15 cellular contexts compared by ENCODE assay signal in the genomic region with DNA sequence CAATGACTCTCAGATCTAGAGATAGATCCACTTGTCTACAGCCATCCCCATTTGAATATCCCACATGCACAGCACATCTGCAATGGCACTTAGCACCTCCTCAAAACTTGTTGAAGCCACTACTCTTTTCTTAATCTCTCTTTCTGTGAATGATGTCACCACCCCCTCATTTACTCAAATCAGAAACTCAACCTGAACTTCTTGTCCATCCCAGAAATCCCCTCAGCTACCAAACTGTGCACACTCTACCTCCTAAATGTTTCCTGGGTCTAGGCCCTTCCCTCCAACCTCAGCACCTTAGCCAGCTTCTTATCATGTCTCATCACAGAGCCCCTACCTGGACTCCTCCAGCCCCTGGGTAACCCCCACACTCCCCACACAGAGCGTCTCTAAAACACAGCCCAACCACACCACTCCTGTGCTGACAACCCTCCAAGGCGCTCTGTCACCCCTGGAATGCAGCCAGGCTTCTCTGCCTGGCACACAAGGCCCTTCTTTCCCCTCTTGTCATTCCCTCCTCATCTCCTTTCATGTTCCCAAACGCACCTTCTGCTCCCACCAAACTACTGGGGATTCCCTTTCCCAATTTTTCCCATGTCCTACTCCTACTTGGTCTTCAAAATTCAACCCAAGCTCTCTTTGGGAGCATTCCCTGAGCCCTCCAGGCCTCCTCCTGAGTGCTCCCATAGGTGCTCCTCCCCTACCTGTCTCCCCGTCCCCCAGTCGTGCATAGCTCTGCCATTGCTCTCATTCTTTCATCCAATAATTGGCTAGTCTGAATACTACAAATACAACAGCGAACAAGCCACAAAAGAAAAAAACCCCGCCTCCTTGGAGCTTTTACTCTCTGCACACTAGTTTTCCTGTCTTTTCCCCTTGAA. TPM values are rescaled to one million over a fixed set of nuclear protein-coding genes. Genes with fewer than 3 reads are reported as not detected.
A peak's percentile ranks its signal among the peaks of the same experiment; 100 is the strongest.
DNase-seq lines count a peak whose midpoint lies in the region; ATAC-seq and TF ChIP-seq lines count a peak whose summit lies in the region.
"Had no signal": no experiment of that assay in that cellular context is flagged by ENCODE, and none has a peak within 500 bp of the region (broad histone marks: within the 10 kb centered on the region; RNA-seq: fewer than 3 reads in every experiment).

No MANE protein-coding gene starts in this region.

- no peaks in the 10 kb centered on the region for H3K4me1 ChIP-seq in HEK293 (ENCODE audit: control insufficient read depth, insufficient read depth, low read length)
- peaks cover 4 to 11% of the 10 kb centered on the region in 2 experiments for H3K4me1 ChIP-seq in trophoblast cell (ENCODE audit: control insufficient read depth in 1 of 2, insufficient read depth in 2 of 2, low read length in 2 of 2)

- no peak overlapping the region for H3K4me2 ChIP-seq in trophoblast cell (ENCODE audit: low read length)
- H3K4me2 ChIP-seq: neural progenitor cell had no signal

- TF ChIP-seq CTCF in AG04450 (IDR thresholded peaks at IDR 0.05; ENCODE audit: low read depth, low read length) = no peak
- TF ChIP-seq CTCF in HEK293 (tag by site-specific recombination; IDR thresholded peaks at IDR 0.05) = no peak
- no peak for TF ChIP-seq CTCF in type B pancreatic cell (conservative IDR thresholded peaks at IDR 0.05)

- H3K9me3 Mint-ChIP-seq in type B pancreatic cell = no peaks in the 10 kb centered on the region
- H3K9me3 Mint-ChIP-seq: neural progenitor cell had no signal

- H3K4me3 ChIP-seq in AG04450 (ENCODE audit: low read depth, low read length) (no peak overlapping the region), HEK293 (ENCODE audit: low read depth, low read length) (no peak overlapping the region), trophoblast cell (ENCODE audit: low read depth, low read length) (no peak overlapping the region)
- H3K4me3 ChIP-seq: neural progenitor cell, skin epidermis had no signal

- H3K4me1 Mint-ChIP-seq in type B pancreatic cell (ENCODE audit: unreplicated experiment) = peaks cover 27% of the 10 kb centered on the region

- no peak overlapping the region for H3K14ac ChIP-seq in trophoblast cell (ENCODE audit: low read length)

- peak overlapping the region; percentile 3 for H3K27ac ChIP-seq in AG04450 (ENCODE audit: low read depth, low read length)
- H3K27ac ChIP-seq in HEK293 (ENCODE audit: extremely low read depth, low read depth, low read length) = no peak overlapping the region
- H3K27ac ChIP-seq in trophoblast cell (ENCODE audit: low read depth, low read length) = no peak overlapping the region
- H3K27ac ChIP-seq: HL-60, neural progenitor cell, skin epidermis, WERI-Rb-1 had no signal

- no peak overlapping the region for H3K9ac ChIP-seq in trophoblast cell (ENCODE audit: low read length)
- H3K9ac ChIP-seq: neural progenitor cell had no signal

- H3K79me2 ChIP-seq in trophoblast cell (ENCODE audit: control insufficient read depth, insufficient read depth, low read length, poor library complexity) = no peaks in the 10 kb centered on the region

- no peak overlapping the region for H3K4ac ChIP-seq in trophoblast cell (ENCODE audit: low read depth, low read length)

- DNase-seq in AG04450 (ENCODE audit: low read depth, low spot score) (no peak), SW480 (ENCODE audit: low spot score) (no peak), type B pancreatic cell (ENCODE audit: extremely low spot score, unreplicated experiment) (no peak), trophoblast cell (no peak)
- DNase-seq: activated naive CD4-positive, alpha-beta T cell treated with Interleukin-2 at 50 U/mL for 16 hours; C1 segment of cervical spinal cord; NCI-H524; WERI-Rb-1 had no signal

- ATAC-seq in GM18505 (IDR thresholded peaks at IDR 0.05; ENCODE audit: unreplicated experiment) (peak; percentile 41), HG03565 (IDR thresholded peaks at IDR 0.05; ENCODE audit: unreplicated experiment) (peak; percentile 35), HG03097 (IDR thresholded peaks at IDR 0.05; ENCODE audit: low FRiP score, unreplicated experiment) (no peak)

- H3K27ac Mint-ChIP-seq in type B pancreatic cell = no peak overlapping the region
- H3K27ac Mint-ChIP-seq: neural progenitor cell had no signal

- no peak overlapping the region for H4K8ac ChIP-seq in trophoblast cell (ENCODE audit: low read depth, low read length)

- no peak overlapping the region for H3K18ac ChIP-seq in trophoblast cell (ENCODE audit: low read length)

- no peak overlapping the region for H2AFZ ChIP-seq in trophoblast cell (ENCODE audit: insufficient read depth, low read length, poor library complexity)
- H2AFZ ChIP-seq: neural progenitor cell had no signal

- no peaks in the 10 kb centered on the region for H3K9me3 ChIP-seq in AG04450 (ENCODE audit: control insufficient read depth, insufficient read depth, low read length)
- no peaks in the 10 kb centered on the region for H3K9me3 ChIP-seq in HEK293 (ENCODE audit: control insufficient read depth, insufficient read depth, low read depth, low read length)
- no peaks in the 10 kb centered on the region for H3K9me3 ChIP-seq in trophoblast cell (ENCODE audit: insufficient read depth, low read depth, low read length)

- no peak overlapping the region for H4K12ac ChIP-seq in trophoblast cell (ENCODE audit: low read depth, low read length)

- no peak overlapping the region for H2BK12ac ChIP-seq in trophoblast cell (ENCODE audit: low read length)

- no peak overlapping the region for H2BK120ac ChIP-seq in trophoblast cell (ENCODE audit: insufficient read depth, low read length, poor library complexity)

- no peak overlapping the region for H2AK5ac ChIP-seq in trophoblast cell (ENCODE audit: low read length)

- H3K23ac ChIP-seq in trophoblast cell (ENCODE audit: low read length) = no peak overlapping the region

- CTCF ChIA-PET in AG04450 (lab: Charles Lee) (interaction anchor here (0.6 to 1.8 kb wide), 3 partner anchors 32 to 123 kb away, joined by 3 to 6 read pairs (median 3); no protein-coding TSS in a partner anchor), HEK293 (lab: Yijun Ruan, JAX) (interaction anchor here (0.6 to 1.2 kb wide), 2 partner anchors 261 to 318 kb away, joined by 3 to 4 read pairs; no protein-coding TSS in a partner anchor)

- peaks cover 3% of the 10 kb centered on the region for H3K79me1 ChIP-seq in trophoblast cell (ENCODE audit: low read length)

- no peak overlapping the region for H3K4me3 Mint-ChIP-seq in type B pancreatic cell
- H3K4me3 Mint-ChIP-seq: neural progenitor cell had no signal

- H4K91ac ChIP-seq in trophoblast cell (ENCODE audit: low read depth, low read length) = no peak overlapping the region

- no peaks in the 10 kb centered on the region for H3K27me3 ChIP-seq in AG04450 (ENCODE audit: control insufficient read depth, insufficient read depth, low read length)
- H3K27me3 ChIP-seq in trophoblast cell (ENCODE audit: insufficient read depth, low read length) = no peaks in the 10 kb centered on the region
- H3K27me3 ChIP-seq: neural progenitor cell had no signal

- TF ChIP-seq POLR2A in GM18505 (IDR thresholded peaks at IDR 0.05; ENCODE audit: borderline replicate concordance, extremely low read depth, insufficient read depth, insufficient read length) = no peak

- POLR2A ChIA-PET in AG04450 (lab: Yijun Ruan, JAX) (no interaction called here), HEK293 (lab: Yijun Ruan, JAX) (no interaction called here)

- H3K27me3 Mint-ChIP-seq in type B pancreatic cell = no peaks in the 10 kb centered on the region

- no peaks in the 10 kb centered on the region for H3K36me3 Mint-ChIP-seq in type B pancreatic cell
- H3K36me3 Mint-ChIP-seq: neural progenitor cell had no signal

- H2BK5ac ChIP-seq in trophoblast cell (ENCODE audit: low read depth, low read length, poor library complexity) = no peak overlapping the region

- no CpG with 5 or more reads among the region's 7 CpGs for WGBS in trophoblast cell (ENCODE audit: extremely low coverage, insufficient coverage, insufficient read length)

- H3K36me3 ChIP-seq in HEK293 (ENCODE audit: control insufficient read depth in 2 of 2, insufficient read depth in 1 of 2, low read length in 2 of 2) (no peaks in the 10 kb centered on the region), trophoblast cell (ENCODE audit: control insufficient read depth in 1 of 2, insufficient read depth in 2 of 2, low read length in 2 of 2) (no peaks in the 10 kb centered on the region)
- H3K36me3 ChIP-seq: neural progenitor cell, WERI-Rb-1 had no signal

TF ChIP-seq in HEK293, 187 proteins besides CTCF, POLR2A, EP300 and RAD21 (continues in another document):
- TF ChIP-seq ZNF529 (tag by site-specific recombination; IDR thresholded peaks at IDR 0.05; ENCODE audit: insufficient replicate concordance) (no peak), ZNF350 (tag by site-specific recombination; IDR thresholded peaks at IDR 0.05) (no peak), ZNF654 (tag by site-specific recombination; IDR thresholded peaks at IDR 0.05; ENCODE audit: low read depth) (no peak), BCL6B (tag by site-specific recombination; IDR thresholded peaks at IDR 0.05) (no peak), ZNF600 (tag by site-specific recombination; IDR thresholded peaks at IDR 0.05) (0 out of 2 replicates have a peak, but pooled peaks have one; percentile 17), ZNF514 (tag by site-specific recombination; IDR thresholded peaks at IDR 0.05) (no peak)

RNA-seq across cellular contexts. Expression of gene ZBTB38, which starts 39.8 kb away (rescaled TPM):
- polyA plus RNA-seq in AG04450 (2011; rRNA removed) = 85.1 and 97.1 TPM in 2 replicates
- polyA minus RNA-seq in AG04450 (2011; rRNA and poly(A)+ RNA removed) = 176 and 193 TPM in 2 replicates
- total RNA-seq in type B pancreatic cell (ENCODE audit: low replicate concordance) = 29.4 and 35.4 TPM in 2 replicates
- polyA plus RNA-seq in trophoblast cell (2013) = 38.2 and 38.5 TPM in 2 replicates
